ENCODE assay signal across 8 cellular contexts in the genomic region with DNA sequence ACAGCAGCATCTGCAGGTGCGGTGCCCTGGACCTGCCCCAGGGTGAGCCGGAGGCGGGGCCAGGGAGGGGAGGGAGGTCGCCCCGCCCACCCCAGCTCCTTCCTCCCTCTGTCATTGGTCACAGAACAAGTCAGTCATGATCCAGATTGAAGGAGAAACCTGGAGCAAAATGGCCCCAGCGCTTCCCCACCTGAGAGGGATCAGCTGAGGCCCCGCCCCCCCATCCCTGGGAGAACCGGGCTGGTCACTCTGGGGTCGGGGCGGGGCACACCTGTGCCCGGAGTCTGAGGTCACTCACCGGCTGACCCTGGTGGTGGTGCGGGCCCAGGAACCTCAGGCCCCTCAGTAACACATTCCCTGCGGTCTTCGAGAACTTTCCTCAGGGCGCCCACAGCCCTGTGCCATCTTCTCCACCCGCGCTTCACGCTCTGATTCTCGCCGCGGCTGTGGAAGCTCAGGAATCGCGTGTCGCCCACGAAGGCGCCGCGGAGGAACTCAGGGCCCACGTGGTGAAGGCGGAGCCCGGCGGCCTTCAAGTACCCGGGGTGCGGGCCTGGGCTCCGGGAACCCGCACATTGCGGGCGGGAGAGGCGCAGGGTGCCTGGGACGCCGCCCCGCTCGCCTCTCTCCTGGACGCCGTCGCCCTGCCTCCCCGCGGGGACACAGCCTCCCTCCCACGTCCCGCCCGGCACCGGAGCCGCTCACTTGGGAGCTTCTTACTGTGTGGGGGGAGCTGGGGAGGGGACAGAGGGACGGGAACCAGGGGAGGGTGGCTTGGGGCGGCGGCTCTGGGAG. TPM values are rescaled to one million over a fixed set of nuclear protein-coding genes. Genes with fewer than 3 reads are reported as not detected.
A peak's percentile ranks its signal among the peaks of the same experiment; 100 is the strongest.
DNase-seq lines count a peak whose midpoint lies in the region; ATAC-seq and TF ChIP-seq lines count a peak whose summit lies in the region.

No MANE protein-coding gene starts in this region.

- no peak overlapping the region for H2AFZ ChIP-seq in OCI-LY7 (ENCODE audit: low read length)

- H3K9me3 ChIP-seq in OCI-LY7 (ENCODE audit: low read length): no peaks in the 10 kb centered on the region

- peak; percentile 51 for DNase-seq in COR-L47 (lab: John Stamatoyannopoulos, UW)
- DNase-seq in OCI-LY7 (ENCODE audit: low spot score): peak; percentile 25
- peak; percentile 79 for DNase-seq in activated naive CD4-positive, alpha-beta T cell treated with anti-CD3 and anti-CD28 coated beads, Interleukin-2, amount 50 U/mL, for 16 hours
- peak; percentile 31 for DNase-seq in left kidney (ENCODE audit: low read depth, low spot score)
- DNase-seq in stimulated activated CD8-positive, alpha-beta memory T cell treated with anti-CD3 and anti-CD28 coated beads, Interleukin-15, amount 100 ng/mL, for 4 hours (ENCODE audit: low read depth in 2 of 2): peak; percentile 38 to 58
- no peak for DNase-seq in GM19240 (ENCODE audit: insufficient read length, low spot score)

- TF ChIP-seq CTCF in OCI-LY7 (conservative IDR thresholded peaks at IDR 0.05; ENCODE audit: low read length): no peak

- H3K4me2 ChIP-seq in OCI-LY7 (ENCODE audit: low read length): no peak overlapping the region; the same call in 1 of the 2 replicates

- no peaks in the 10 kb centered on the region for H3K9me2 ChIP-seq in OCI-LY7 (ENCODE audit: insufficient read depth, low read length)

- intact Hi-C loops in OCI-LY7 (cut with micrococcal nuclease; ENCODE audit: unreplicated experiment): no loop called here

- H3K4me3 ChIP-seq in OCI-LY7 (ENCODE audit: low read depth, low read length, poor library complexity, severe bottlenecking): no peak overlapping the region

- H4K20me1 ChIP-seq in OCI-LY7 (ENCODE audit: insufficient read depth, low read length): no peaks in the 10 kb centered on the region

- no TSS peak for BruUV-seq in OCI-LY7 (replicated peaks; lab: Mats Ljungman, UMichigan)

- POLR2A ChIA-PET in OCI-LY7 (lab: Charles Lee): interaction anchor here (0.9 kb wide), 1 partner anchor 24 kb away, joined by 3 read pairs; no protein-coding TSS in a partner anchor

- no peaks in the 10 kb centered on the region for H3K4me1 ChIP-seq in OCI-LY7 (ENCODE audit: insufficient read depth, low read length, poor library complexity, severe bottlenecking)

- CTCF ChIA-PET in OCI-LY7 (lab: Charles Lee; ENCODE audit: unreplicated experiment): no interaction called here

- no peaks in the 10 kb centered on the region for H3K36me3 ChIP-seq in OCI-LY7 (ENCODE audit: insufficient read depth, low read length)

- H3K27ac ChIP-seq in OCI-LY7 (ENCODE audit: low read depth, low read length, poor library complexity, severe bottlenecking): no peak overlapping the region

- ATAC-seq in HG03469 (IDR thresholded peaks at IDR 0.05; ENCODE audit: unreplicated experiment): no peak
- no peak for ATAC-seq in GM21717 (IDR thresholded peaks at IDR 0.05; ENCODE audit: unreplicated experiment)

- H3K79me2 ChIP-seq in OCI-LY7 (ENCODE audit: insufficient read depth, low read depth, low read length): no peaks in the 10 kb centered on the region

RNA-seq across cellular contexts. Expression of a gene that starts 36.4 kb away (rescaled TPM):
- 333 and 406 TPM in 2 replicates for total RNA-seq in OCI-LY7 (2014; rRNA removed; shearing (Covaris generic))
- total RNA-seq in OCI-LY7 (2022): 404 and 419 TPM in 2 replicates

RNA-seq across cellular contexts. Expression of a gene that starts 48.7 kb away (rescaled TPM):
- total RNA-seq in OCI-LY7 (2014; rRNA removed; shearing (Covaris generic)): 223 and 258 TPM in 2 replicates
- 238 and 309 TPM in 2 replicates for total RNA-seq in OCI-LY7 (2022)
